Comparison of ENCODE assay signal across 9 cellular contexts in genomic region chr3:42683875-42684593, GRCh38. TPM values are rescaled to one million over a fixed set of nuclear protein-coding genes. Genes with fewer than 3 reads are reported as not detected.
DNase-seq lines count a peak whose midpoint lies in the region; ATAC-seq and FAIRE-seq lines count a peak whose summit lies in the region.
"Had no signal": no experiment of that assay in that cellular context is flagged by ENCODE, and none has a peak within 500 bp of the region (broad histone marks: within the 10 kb centered on the region; RNA-seq: fewer than 3 reads in every experiment).

No MANE protein-coding gene starts in this region.

- no peaks in the 10 kb centered on the region for H3K36me3 ChIP-seq in small intestine (ENCODE audit: control insufficient read depth in 2 of 2, insufficient read depth in 2 of 2, low read length in 2 of 2)

- intact Hi-C loops in Right ventricle myocardium inferior (cut with DNase I): loop anchor here (1.0 kb wide), 2 partner anchors 17 to 56 kb away; no protein-coding TSS in a partner anchor

- ATAC-seq in activated T-cell treated with anti-CD3 and anti-CD28 coated beads, Interleukin-2, amount 50 U/mL, for 4 hours: peak; percentile 79 to 84
- peak; percentile 90 for ATAC-seq in Right ventricle myocardium inferior
- no peak for ATAC-seq in GM21367 (IDR thresholded peaks at IDR 0.05; ENCODE audit: unreplicated experiment)

- no peaks in the 10 kb centered on the region for H3K9me3 Mint-ChIP-seq in activated T-cell treated with anti-CD3 and anti-CD28 coated beads, Interleukin-2, amount 50 U/mL, for 4 hours

- FAIRE-seq in small intestine (lab: Jason Lieb, UNC): no peak

- H3K4me1 ChIP-seq in small intestine (ENCODE audit: control insufficient read depth in 2 of 2, insufficient read depth in 1 of 2, low read depth in 1 of 2, low read length in 1 of 2): no peaks in the 10 kb centered on the region

- H3K9me3 ChIP-seq in small intestine (ENCODE audit: control insufficient read depth, low read depth): no peaks in the 10 kb centered on the region

- H3K4me1 Mint-ChIP-seq in activated T-cell treated with anti-CD3 and anti-CD28 coated beads, Interleukin-2, amount 50 U/mL, for 4 hours (ENCODE audit: low read depth): peaks cover 2% of the 10 kb centered on the region

- H3K4me3 ChIP-seq in small intestine (ENCODE audit: low read depth in 1 of 2, low read length in 2 of 2): no peak overlapping the region

- WGBS in small intestine, 3 donors: 25 to 54% (median 34%) methylated on average over 9 to 10 of the region's 10 CpGs

- peaks cover 0 to 4% of the 10 kb centered on the region in 2 donors for H3K27me3 ChIP-seq in small intestine (ENCODE audit: control insufficient read depth in 2 of 2, insufficient read depth in 2 of 2, low read length in 2 of 2)

- DNase-seq in A172 (ENCODE audit: low spot score): peak; percentile 94
- peak; percentile 69 for DNase-seq in HPDE6-E6E7 (ENCODE audit: extremely low spot score)
- DNase-seq in activated T-cell treated with anti-CD3 and anti-CD28 coated beads, Interleukin-2, amount 50 U/mL, for 4 hours: no peak
- DNase-seq in Right ventricle myocardium inferior (ENCODE audit: missing footprints): no peak
- peak; percentile 69 for DNase-seq in small intestine
- no peak for DNase-seq in activated gamma-delta T cell treated with Interleukin-2 at 50 U/mL for 16 hours
- DNase-seq in NCI-H128 (lab: John Stamatoyannopoulos, UW; ENCODE audit: unreplicated experiment): no peak

- H3K36me3 Mint-ChIP-seq in activated T-cell treated with anti-CD3 and anti-CD28 coated beads, Interleukin-2, amount 50 U/mL, for 4 hours (ENCODE audit: insufficient read depth): no peaks in the 10 kb centered on the region

- no peak overlapping the region for H3K27ac ChIP-seq in small intestine (ENCODE audit: low read depth in 1 of 2, low read length in 1 of 2)

- no peak overlapping the region for H3K4me3 Mint-ChIP-seq in activated T-cell treated with anti-CD3 and anti-CD28 coated beads, Interleukin-2, amount 50 U/mL, for 4 hours

- peaks cover 22% of the 10 kb centered on the region for H3K27me3 Mint-ChIP-seq in activated T-cell treated with anti-CD3 and anti-CD28 coated beads, Interleukin-2, amount 50 U/mL, for 4 hours (ENCODE audit: low read depth)

RNA-seq across cellular contexts. Expression of gene KLHL40, which starts 1.3 kb away (rescaled TPM):
- not detected in 2 replicates for total RNA-seq in A172 (2014; rRNA removed; shearing (Covaris generic))
- not detected for total RNA-seq in activated T-cell treated with anti-CD3 and anti-CD28 coated beads, Interleukin-2, amount 50 U/mL, for 4 hours
- not detected for total RNA-seq in Right ventricle myocardium inferior
- polyA plus RNA-seq in small intestine: 1 to 10 TPM in 1 of 3 donors, under 1 TPM in 2; 0.01 to 1.1 (median 0.81) TPM
- total RNA-seq: activated CD8-positive, alpha-beta memory T cell treated with anti-CD3 and anti-CD28 coated beads for 36 hours had no signal

RNA-seq across cellular contexts. Expression of gene HHATL, which starts 18.6 kb away (rescaled TPM):
- total RNA-seq in A172 (2014; rRNA removed; shearing (Covaris generic)): not detected in 2 replicates
- not detected for total RNA-seq in activated T-cell treated with anti-CD3 and anti-CD28 coated beads, Interleukin-2, amount 50 U/mL, for 4 hours
- 440 TPM for total RNA-seq in Right ventricle myocardium inferior
- polyA plus RNA-seq in small intestine: 1 to 10 TPM in 2 of 3 donors, under 1 TPM in 1; 0.15 to 5.4 (median 2.2) TPM
- total RNA-seq: activated CD8-positive, alpha-beta memory T cell treated with anti-CD3 and anti-CD28 coated beads for 36 hours had no signal

RNA-seq across cellular contexts. Expression of gene ZBTB47, which starts 30.5 kb away (rescaled TPM):
- total RNA-seq in A172 (2014; rRNA removed; shearing (Covaris generic)): 16.7 and 17.9 TPM in 2 replicates
- under 1 TPM; 0.26 to 0.79 (median 0.56) TPM for total RNA-seq in activated T-cell treated with anti-CD3 and anti-CD28 coated beads, Interleukin-2, amount 50 U/mL, for 4 hours
- 80.2 TPM for total RNA-seq in Right ventricle myocardium inferior
- 10 to 100 TPM in 1 of 3 donors, 1 to 10 TPM in 1, under 1 TPM in 1; 0.89 to 11.4 (median 5.9) TPM for polyA plus RNA-seq in small intestine

Comparison
In these comparisons a context has a peak if more than half of its experiments do, and no peak if none do; other contexts are left out.
1. DNase-seq: peak in A172 (single experiment), HPDE6-E6E7 (single experiment) and small intestine (single experiment); none in activated T-cell treated with anti-CD3 and anti-CD28 coated beads, Interleukin-2, amount 50 U/mL, for 4 hours (single experiment), Right ventricle myocardium inferior (single experiment), activated gamma-delta T cell treated with Interleukin-2 at 50 U/mL for 16 hours (single experiment) and NCI-H128 (single experiment).
2. RNA of gene HHATL, which starts 18.6 kb away (total RNA-seq): 440 TPM in Right ventricle myocardium inferior (single experiment); not detected in A172 and not detected in activated T-cell treated with anti-CD3 and anti-CD28 coated beads, Interleukin-2, amount 50 U/mL, for 4 hours; every median in the first group is over 100 times any median in the second.